18 cellular contexts compared by ENCODE assay signal in the genomic region with DNA sequence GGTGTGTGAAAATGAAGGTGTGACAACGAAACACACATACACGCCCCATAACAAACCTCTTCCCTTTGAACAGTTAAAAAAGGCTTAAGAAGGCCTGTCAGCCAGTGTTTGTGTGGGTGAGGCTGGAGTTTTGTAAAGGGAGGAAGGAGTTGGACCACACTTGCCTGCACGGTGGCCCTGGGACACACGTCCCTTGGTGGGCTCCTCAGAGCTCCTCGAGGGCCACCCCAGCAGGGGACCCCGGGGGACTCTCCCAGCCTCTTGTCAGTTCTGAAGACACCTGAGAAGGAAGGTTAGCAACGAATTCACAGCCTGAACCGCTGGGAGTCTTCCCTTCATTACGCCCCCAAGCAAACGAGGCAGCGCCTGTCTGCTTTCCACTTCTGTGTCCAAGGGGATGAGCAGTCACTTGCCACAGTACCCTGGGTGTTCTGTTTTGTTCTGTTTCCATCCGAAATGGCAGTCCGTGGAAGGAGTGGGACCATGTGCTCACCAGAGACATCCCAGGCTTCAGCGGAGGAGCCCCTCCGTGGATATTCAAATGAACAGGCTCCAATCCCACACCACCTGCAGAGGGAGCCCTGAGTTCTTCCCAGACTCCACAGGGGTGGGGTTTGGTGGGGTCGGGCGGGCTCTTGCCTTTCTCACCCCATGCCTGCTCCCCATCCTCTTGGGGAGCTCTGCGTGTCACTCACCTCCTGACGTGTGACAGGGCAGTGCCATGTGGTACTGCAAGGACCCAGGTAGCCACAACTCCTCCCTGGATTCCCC.
A peak's percentile ranks its signal among the peaks of the same experiment; 100 is the strongest.
DNase-seq lines count a peak whose midpoint lies in the region; TF ChIP-seq lines count a peak whose summit lies in the region.
"Had no signal": no experiment of that assay in that cellular context is flagged by ENCODE, and none has a peak within 500 bp of the region (broad histone marks: within the 10 kb centered on the region; RNA-seq: fewer than 3 reads in every experiment).

No MANE protein-coding gene starts in this region.

- TF ChIP-seq CTCF in OCI-LY7 (conservative IDR thresholded peaks at IDR 0.05; ENCODE audit: low read length) (0 out of 2 replicates have a peak, but pooled peaks have one; percentile 23), brain (conservative IDR thresholded peaks at IDR 0.05) (no peak), neural progenitor cell (IDR thresholded peaks at IDR 0.05) (peak; percentile 17)

- DNase-seq in OCI-LY7 (ENCODE audit: low spot score): no peak
- no peak for DNase-seq in neural progenitor cell (ENCODE audit: low spot score)
- no peak for DNase-seq in activated effector memory CD4-positive, alpha-beta T cell treated with Interleukin-2 at 50 U/mL for 16 hours
- no peak for DNase-seq in NK-92 treated with Interleukin-12 subunit alpha and Interleukin-12 subunit beta, amount 100 ng/mL, for 24 hours (lab: John Stamatoyannopoulos, UW)
- no peak for DNase-seq in cerebellar cortex (ENCODE audit: low spot score)
- DNase-seq in NCI-H526 (lab: John Stamatoyannopoulos, UW): no peak
- DNase-seq: AML-193, DMS79, Kasumi-1, NCI-H2081 treated with DMSO at 0.1 percent for 48 hours, NCI-H510A treated with DMSO at 0.1 percent for 48 hours, SW 1271 had no signal

- intact Hi-C loops in OCI-LY7 (cut with micrococcal nuclease; ENCODE audit: unreplicated experiment): no loop called here

- H3K27ac Mint-ChIP-seq in brain (peak overlapping the region in 4 of 5 experiments; percentile 31 to 88 (median 58)), neural progenitor cell (no peak overlapping the region)
- H3K27ac Mint-ChIP-seq: CD14-positive monocyte, IgD-negative memory B cell had no signal

- H3K9me3 Mint-ChIP-seq in brain (peaks cover 0 to 18% (median 13%) of the 10 kb centered on the region in 5 experiments), neural progenitor cell (peaks cover 4% of the 10 kb centered on the region)

- H3K36me3 Mint-ChIP-seq in brain (no peaks in the 10 kb centered on the region), neural progenitor cell (no peaks in the 10 kb centered on the region)
- H3K36me3 Mint-ChIP-seq: CD14-positive monocyte had no signal

- no peak overlapping the region for H2AFZ ChIP-seq in OCI-LY7 (ENCODE audit: low read length)
- peak overlapping the region; percentile 63 for H2AFZ ChIP-seq in neural progenitor cell (replicated peaks)

- H3K4me3 Mint-ChIP-seq in brain: peak overlapping the region in 2 of 5 experiments; percentile 59 to 63
- no peak overlapping the region for H3K4me3 Mint-ChIP-seq in neural progenitor cell
- H3K4me3 Mint-ChIP-seq: CD14-positive monocyte, IgD-negative memory B cell had no signal

- H3K4me2 ChIP-seq in OCI-LY7 (ENCODE audit: low read length): no peak overlapping the region
- H3K4me2 ChIP-seq in neural progenitor cell: no peak overlapping the region

- H3K4me3 ChIP-seq in OCI-LY7 (ENCODE audit: low read depth, low read length, poor library complexity, severe bottlenecking): no peak overlapping the region
- no peak overlapping the region for H3K4me3 ChIP-seq in neural progenitor cell
- H3K4me3 ChIP-seq: MG63, SJSA1 had no signal

- H3K27ac ChIP-seq in OCI-LY7 (ENCODE audit: low read depth, low read length, poor library complexity, severe bottlenecking): no peak overlapping the region
- H3K27ac ChIP-seq in neural progenitor cell: no peak overlapping the region
- H3K27ac ChIP-seq: HL-60, SJSA1 had no signal

- H4K20me1 ChIP-seq in OCI-LY7 (ENCODE audit: insufficient read depth, low read length) (no peaks in the 10 kb centered on the region), neural progenitor cell (ENCODE audit: low read depth) (no peaks in the 10 kb centered on the region)

- H3K9me2 ChIP-seq in OCI-LY7 (ENCODE audit: insufficient read depth, low read length): no peaks in the 10 kb centered on the region

- peaks cover 5% of the 10 kb centered on the region for H3K27me3 Mint-ChIP-seq in brain
- no peaks in the 10 kb centered on the region for H3K27me3 Mint-ChIP-seq in neural progenitor cell (ENCODE audit: insufficient read depth, low read depth)

- H3K9ac ChIP-seq in neural progenitor cell: no peak overlapping the region

- POLR2A ChIA-PET in OCI-LY7 (lab: Charles Lee): no interaction called here

- no peaks in the 10 kb centered on the region for H3K27me3 ChIP-seq in neural progenitor cell
- H3K27me3 ChIP-seq: MG63, SJSA1 had no signal

- no peaks in the 10 kb centered on the region for H3F3A ChIP-seq in neural progenitor cell (ENCODE audit: low read depth)

- H3K9me3 ChIP-seq in OCI-LY7 (ENCODE audit: low read length): 0 out of 2 replicates have a peak, but pooled peaks cover 3% of the 10 kb centered on the region
- peaks cover 4% of the 10 kb centered on the region for H3K9me3 ChIP-seq in neural progenitor cell (ENCODE audit: low read depth)
- H3K9me3 ChIP-seq: SJSA1 had no signal

- no peaks in the 10 kb centered on the region for H3K79me2 ChIP-seq in OCI-LY7 (ENCODE audit: insufficient read depth, low read depth, low read length)
- no peaks in the 10 kb centered on the region for H3K79me2 ChIP-seq in neural progenitor cell (ENCODE audit: low read depth)

- CTCF ChIA-PET in OCI-LY7 (lab: Charles Lee; ENCODE audit: unreplicated experiment): no interaction called here

- no peaks in the 10 kb centered on the region for H3K4me1 ChIP-seq in OCI-LY7 (ENCODE audit: insufficient read depth, low read length, poor library complexity, severe bottlenecking)
- H3K4me1 ChIP-seq in neural progenitor cell: peaks cover 13% of the 10 kb centered on the region

- H3K36me3 ChIP-seq in OCI-LY7 (ENCODE audit: insufficient read depth, low read length): no peaks in the 10 kb centered on the region
- H3K36me3 ChIP-seq in neural progenitor cell: no peaks in the 10 kb centered on the region
- H3K36me3 ChIP-seq: MG63, SJSA1 had no signal

- no TSS peak for BruUV-seq in OCI-LY7 (replicated peaks; lab: Mats Ljungman, UMichigan)

- H3K4me1 Mint-ChIP-seq in brain (peaks cover 23% of the 10 kb centered on the region), neural progenitor cell (peaks cover 8% of the 10 kb centered on the region)
- H3K4me1 Mint-ChIP-seq: CD14-positive monocyte, IgD-negative memory B cell had no signal

Comparison
In these comparisons a context has a peak if more than half of its experiments do, and no peak if none do; other contexts are left out.
1. CTCF ChIP-seq: peak in OCI-LY7 (single experiment) and neural progenitor cell (single experiment); none in brain (0 of 2).